Comparison of ENCODE assay signal across 1 cellular context in genomic region chr16:87417511-87417910, GRCh38.
TF ChIP-seq lines count a peak whose summit lies in the region.

No MANE protein-coding gene starts in this region.

TF ChIP-seq in SK-N-SH treated with all-trans-retinoic acid at 6 μM for 48 hours, 23 proteins besides CTCF, POLR2A, EP300 and RAD21 (continued from another document):
- TF ChIP-seq CREB5 (CRISPR knock-in tag; IDR thresholded peaks at IDR 0.05; ENCODE audit: low read depth) (no peak), SNAI2 (CRISPR knock-in tag; IDR thresholded peaks at IDR 0.05) (no peak), CSRNP3 (CRISPR knock-in tag; IDR thresholded peaks at IDR 0.05) (no peak), ARNTL (CRISPR knock-in tag; IDR thresholded peaks at IDR 0.05; ENCODE audit: borderline replicate concordance, low read depth) (no peak)
